In genomic region chr1:57615956-57616355, GRCh38 we compare ENCODE assay signal across 27 cellular contexts.
"Had no signal": no experiment of that assay in that cellular context is flagged by ENCODE, and none has a peak within 500 bp of the region (broad histone marks: within the 10 kb centered on the region; RNA-seq: fewer than 3 reads in every experiment).

No MANE protein-coding gene starts in this region.

- H2AFZ ChIP-seq: neural progenitor cell, parathyroid adenoma had no signal

- DNase-seq: activated B cell treated with CpG ODN at 0.5 μM for 24 hours; activated CD4-positive, alpha-beta T cell treated with anti-CD3 and anti-CD28 coated beads for 36 hours; activated naive CD4-positive, alpha-beta T cell; activated T-cell treated with anti-CD3 and anti-CD28 coated beads for 4 hours; activated T-cell treated with anti-CD3 and anti-CD28 coated beads, Interleukin-2, amount 50 U/mL, for 72 hours; cortex of kidney; endodermal cell; head of caudate nucleus; hypothalamus; immature natural killer cell; kidney glomerular epithelial cell; left lung; lower lobe of right lung; mesendoderm; natural killer cell; occipital lobe; psoas muscle; sigmoid colon; small intestine; stimulated activated CD4-positive, alpha-beta T cell treated with anti-CD3 and anti-CD28 coated beads, Interleukin-4, amount 100 ng/mL, for 4 hours; stimulated activated CD8-positive, alpha-beta memory T cell treated with anti-CD3 and anti-CD28 coated beads, Interleukin-4, amount 100 ng/mL, for 48 hours; T-helper 2 cell had no signal

- H3K4me1 ChIP-seq: left lung, lower lobe of right lung, neural progenitor cell, parathyroid adenoma, psoas muscle, sigmoid colon, tibial nerve had no signal

- ATAC-seq: activated CD4-positive, alpha-beta T cell treated with anti-CD3 and anti-CD28 coated beads for 36 hours; activated naive CD4-positive, alpha-beta T cell treated with anti-CD3 and anti-CD28 coated beads, Interleukin-2, amount 50 U/mL, for 72 hours; activated T-cell treated with anti-CD3 and anti-CD28 coated beads, Interleukin-2, amount 50 U/mL, for 72 hours; left lung; lower lobe of right lung; natural killer cell; stimulated activated memory B cell treated with anti-CD40 and anti-IgM and Interleukin-4, amounts not matched to agents 10 μg/mL and 1 μg/mL and 100 μg/mL, for 72 hours had no signal

- H3K4me2 ChIP-seq: neural progenitor cell had no signal

- H3K27ac ChIP-seq: left lung, lower lobe of right lung, neural progenitor cell, parathyroid adenoma, psoas muscle, sigmoid colon, tibial nerve had no signal

- H3K9ac ChIP-seq: neural progenitor cell, parathyroid adenoma had no signal

- H3K4me3 ChIP-seq: left lung, lower lobe of right lung, neural progenitor cell, psoas muscle, sigmoid colon, tibial nerve had no signal

- H3K27me3 ChIP-seq: left lung, neural progenitor cell, sigmoid colon, tibial nerve had no signal

- H3K9me3 ChIP-seq: left lung, lower lobe of right lung, psoas muscle, sigmoid colon, tibial nerve had no signal

- H3K79me2 ChIP-seq: parathyroid adenoma had no signal

- H3K36me3 ChIP-seq: left lung, lower lobe of right lung, neural progenitor cell, sigmoid colon, tibial nerve had no signal
